Comparison of ENCODE assay signal across 23 cellular contexts in the genomic region with DNA sequence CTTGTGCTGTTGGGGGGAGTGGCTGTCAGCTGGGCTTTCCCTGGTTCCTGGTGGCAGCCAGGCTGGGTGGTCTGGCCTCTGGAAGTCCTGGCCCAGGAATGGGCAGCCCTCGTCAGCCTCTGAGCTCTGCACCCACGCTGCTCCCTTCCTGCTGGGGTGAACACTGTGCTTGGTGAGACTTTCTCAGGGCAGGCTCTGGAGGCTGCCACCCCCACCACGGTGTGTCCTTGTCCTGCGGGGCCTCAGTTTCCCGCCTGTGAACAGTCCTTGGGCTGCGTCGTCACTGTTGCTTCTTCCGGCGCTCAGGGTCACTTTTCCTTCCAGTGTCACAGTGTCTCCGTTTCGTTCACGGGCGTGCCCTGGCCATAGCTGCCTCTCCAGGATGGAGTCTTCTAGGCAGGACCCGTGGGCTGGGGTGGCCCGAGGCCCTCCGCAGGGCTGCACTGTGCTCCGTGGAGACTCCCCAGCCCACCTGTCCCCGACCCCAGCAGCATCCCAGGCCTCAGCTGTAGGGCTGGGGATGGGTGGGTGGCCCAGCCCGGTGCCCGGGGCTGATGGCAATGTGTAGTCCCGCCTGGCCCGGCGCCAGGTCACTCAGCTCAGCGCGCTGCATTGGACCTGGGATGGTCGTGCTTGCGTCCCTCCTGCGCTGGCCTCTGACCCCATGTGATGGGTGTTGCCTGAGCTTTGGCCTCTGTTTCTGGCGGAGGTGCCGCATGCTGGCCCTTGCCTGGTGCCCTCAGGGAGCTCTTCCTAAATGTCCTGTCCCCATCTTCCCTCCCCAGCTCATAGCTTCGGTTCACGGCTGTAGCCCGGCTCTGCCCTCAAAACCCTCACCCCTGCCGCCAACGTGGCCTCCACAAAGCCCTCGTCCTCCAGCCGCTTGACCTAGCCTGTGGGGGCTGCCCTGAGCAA. TPM values are rescaled to one million over a fixed set of nuclear protein-coding genes. Genes with fewer than 3 reads are reported as not detected.
DNase-seq lines count a peak whose midpoint lies in the region; ATAC-seq and TF ChIP-seq lines count a peak whose summit lies in the region.
"Had no signal": no experiment of that assay in that cellular context is flagged by ENCODE, and none has a peak within 500 bp of the region (broad histone marks: within the 10 kb centered on the region; RNA-seq: fewer than 3 reads in every experiment).

No MANE protein-coding gene starts in this region.

- H3K4me1 Mint-ChIP-seq in activated CD4-positive, alpha-beta memory T cell treated with anti-CD3 and anti-CD28 coated beads, Interleukin-2, amount 10 ng/mL, durations not matched to agents 7 days and 5 days: peaks cover 3% of the 10 kb centered on the region

- no peak overlapping the region for H3K4me2 ChIP-seq in SK-N-SH
- no peak overlapping the region for H3K4me2 ChIP-seq in neuronal stem cell (ENCODE audit: insufficient read depth, low read length, poor library complexity, severe bottlenecking)
- H3K4me2 ChIP-seq: BLaER1 had no signal

- TF ChIP-seq EP300 in SK-N-SH (IDR thresholded peaks at IDR 0.05; ENCODE audit: borderline replicate concordance in 1 of 2, low read depth in 1 of 2, low read length in 1 of 2): no peak

- peaks cover under 1% of the 10 kb centered on the region for H3K27me3 Mint-ChIP-seq in activated CD4-positive, alpha-beta memory T cell treated with anti-CD3 and anti-CD28 coated beads, Interleukin-2, amount 10 ng/mL, durations not matched to agents 7 days and 5 days

- H3K27ac Mint-ChIP-seq in activated CD4-positive, alpha-beta memory T cell treated with anti-CD3 and anti-CD28 coated beads, Interleukin-2, amount 10 ng/mL, durations not matched to agents 7 days and 5 days: no peak overlapping the region

- ATAC-seq in SK-N-SH treated with all-trans-retinoic acid at 6 μM for 48 hours (no peak), RWPE2 (ENCODE audit: low read depth) (no peak), left cardiac atrium (no peak), GM19397 (IDR thresholded peaks at IDR 0.05; ENCODE audit: unreplicated experiment) (no peak)
- ATAC-seq: left colon had no signal

- no peaks in the 10 kb centered on the region for H3K36me3 ChIP-seq in SK-N-SH (replicated peaks in 1 of 2; ENCODE audit: control insufficient read depth in 1 of 2, insufficient read depth in 2 of 2, low read length in 1 of 2)
- no peaks in the 10 kb centered on the region for H3K36me3 ChIP-seq in RWPE2 (ENCODE audit: low read depth)
- peaks cover 0 to 2% of the 10 kb centered on the region in 2 donors for H3K36me3 ChIP-seq in neuronal stem cell (replicated peaks in 1 of 2; ENCODE audit: control insufficient read depth in 2 of 2, insufficient read depth in 2 of 2, low read length in 2 of 2)
- H3K36me3 ChIP-seq: ascending aorta had no signal

- DNase-seq in SK-N-SH (peak; percentile 80), RWPE2 (ENCODE audit: low spot score) (peak; percentile 73), left cardiac atrium (peak; percentile 24), neuronal stem cell (ENCODE audit: low spot score) (no peak), GM13976 (ENCODE audit: low spot score) (no peak)
- DNase-seq in activated CD4-positive, alpha-beta memory T cell treated with anti-CD3 and anti-CD28 coated beads, Interleukin-2, amount 10 ng/mL, durations not matched to agents 7 days and 5 days: no peak
- DNase-seq: activated CD4-positive, CD25-positive, alpha-beta regulatory T cell; IMR-90; left colon; NCI-H187; NCI-H446 treated with DMSO at 0.1 percent for 48 hours; SHP77 treated with DMSO at 0.1 percent for 48 hours; stimulated activated naive CD4-positive, alpha-beta T cell; trophoblast cell had no signal

- peak overlapping the region; percentile 55 for H3K23ac ChIP-seq in neuronal stem cell (ENCODE audit: low read depth, low read length, poor library complexity)

- H3K9me3 Mint-ChIP-seq in activated CD4-positive, alpha-beta memory T cell treated with anti-CD3 and anti-CD28 coated beads, Interleukin-2, amount 10 ng/mL, durations not matched to agents 7 days and 5 days: no peaks in the 10 kb centered on the region

- peak overlapping the region; percentile 64 for H2BK15ac ChIP-seq in neuronal stem cell (ENCODE audit: low read length)

- no peaks in the 10 kb centered on the region for H3K9me3 ChIP-seq in SK-N-SH
- no peaks in the 10 kb centered on the region for H3K9me3 ChIP-seq in RWPE2 (ENCODE audit: severe bottlenecking)
- H3K9me3 ChIP-seq in neuronal stem cell (replicated peaks in 1 of 2; ENCODE audit: control insufficient read depth in 2 of 2, insufficient read depth in 1 of 2, low read depth in 1 of 2, low read length in 2 of 2): no peaks in the 10 kb centered on the region
- H3K9me3 ChIP-seq: ascending aorta, BLaER1 had no signal

- TF ChIP-seq RAD21 in SK-N-SH (IDR thresholded peaks at IDR 0.05; ENCODE audit: low read length): no peak

- H3K9me2 ChIP-seq in SK-N-SH: no peaks in the 10 kb centered on the region

- peak overlapping the region; percentile 88 for H2AK5ac ChIP-seq in neuronal stem cell (ENCODE audit: low read depth, low read length)

- H3K79me2 ChIP-seq in SK-N-SH (ENCODE audit: insufficient read depth): no peaks in the 10 kb centered on the region

- H3K27ac ChIP-seq in SK-N-SH (ENCODE audit: low read depth in 2 of 2, low read length in 1 of 2): peak overlapping the region in 1 of 2 experiments; percentile 99; a peak in 1 of 4 replicates
- H3K27ac ChIP-seq in RWPE2 (ENCODE audit: poor library complexity, severe bottlenecking): no peak overlapping the region
- H3K27ac ChIP-seq in neuronal stem cell (replicated peaks; ENCODE audit: low read length): no peak overlapping the region
- H3K27ac ChIP-seq: ascending aorta, BLaER1 had no signal

- H2AFZ ChIP-seq in SK-N-SH (ENCODE audit: low read depth): no peak overlapping the region
- no peak overlapping the region for H2AFZ ChIP-seq in neuronal stem cell (ENCODE audit: low read length)

- 90% methylated on average over 19 of the region's 37 CpGs for WGBS in SK-N-SH (ENCODE audit: low lambda C conversion rate)
- WGBS in neuronal stem cell (ENCODE audit: extremely low coverage in 2 of 2, insufficient read length in 2 of 2, insufficient replicate concordance in 1 of 2), 2 donors: no CpG with 5 or more reads among the region's 37 CpGs

- H3F3A ChIP-seq in SK-N-SH (replicated peaks; ENCODE audit: insufficient read depth): no peaks in the 10 kb centered on the region

- peaks cover 37% of the 10 kb centered on the region for H3K79me1 ChIP-seq in neuronal stem cell (ENCODE audit: low read depth, low read length)

- POLR2A ChIA-PET in SK-N-SH (lab: Yijun Ruan, JAX): no interaction called here
- POLR2A ChIA-PET in activated CD4-positive, alpha-beta memory T cell treated with anti-CD3 and anti-CD28 coated beads, Interleukin-2, amount 10 ng/mL, durations not matched to agents 7 days and 5 days (lab: Charles Lee): no interaction called here

- H3K4me1 ChIP-seq in SK-N-SH (ENCODE audit: control insufficient read depth in 1 of 2, insufficient read depth in 2 of 2, low read depth in 1 of 2, low read length in 1 of 2): peaks cover 11 to 97% of the 10 kb centered on the region in 2 experiments; a peak in 2 of 4 replicates
- no peaks in the 10 kb centered on the region for H3K4me1 ChIP-seq in RWPE2 (ENCODE audit: insufficient read depth, poor library complexity, severe bottlenecking)
- H3K4me1 ChIP-seq in neuronal stem cell (ENCODE audit: control insufficient read depth in 2 of 2, insufficient read depth in 1 of 2, low read depth in 1 of 2, low read length in 2 of 2): peaks cover 36 to 47% of the 10 kb centered on the region in 2 donors
- H3K4me1 ChIP-seq: ascending aorta had no signal

- H3K9ac ChIP-seq in SK-N-SH (no peak overlapping the region), neuronal stem cell (ENCODE audit: low read depth, low read length, poor library complexity) (no peak overlapping the region)
- H3K9ac ChIP-seq: BLaER1 had no signal

- H4K91ac ChIP-seq in neuronal stem cell (ENCODE audit: low read depth, low read length, poor library complexity): no peak overlapping the region

- peak overlapping the region; percentile 53 for H2BK5ac ChIP-seq in neuronal stem cell (ENCODE audit: low read length)

- peak overlapping the region; percentile 70 for H3K18ac ChIP-seq in neuronal stem cell (ENCODE audit: low read length)

- CTCF ChIA-PET in SK-N-SH (lab: Yijun Ruan, JAX): interaction anchor here (0.8 to 5.2 kb wide), 14 partner anchors 8 to 418 kb away, joined by 3 to 33 read pairs (median 4); no protein-coding TSS in a partner anchor
- CTCF ChIA-PET in activated CD4-positive, alpha-beta memory T cell treated with anti-CD3 and anti-CD28 coated beads, Interleukin-2, amount 10 ng/mL, durations not matched to agents 7 days and 5 days (lab: Charles Lee): no interaction called here

- H3K4me3 ChIP-seq in SK-N-SH (ENCODE audit: low read depth in 2 of 2, low read length in 1 of 2): no peak overlapping the region
- no peak overlapping the region for H3K4me3 ChIP-seq in RWPE2 (ENCODE audit: severe bottlenecking)
- no peak overlapping the region for H3K4me3 ChIP-seq in neuronal stem cell (ENCODE audit: low read length in 2 of 2)
- H3K4me3 ChIP-seq: ascending aorta, BLaER1 had no signal

- H3K36me3 Mint-ChIP-seq in activated CD4-positive, alpha-beta memory T cell treated with anti-CD3 and anti-CD28 coated beads, Interleukin-2, amount 10 ng/mL, durations not matched to agents 7 days and 5 days (ENCODE audit: low read depth): no peaks in the 10 kb centered on the region

- intact Hi-C loops in left cardiac atrium (cut with DNase I): loop anchor here in 1 of 2 donors (10.0 kb wide), 1 partner anchor 230 kb away; no protein-coding TSS in a partner anchor

- H3K4ac ChIP-seq in neuronal stem cell (ENCODE audit: low read length): no peak overlapping the region

- no peak overlapping the region for H2BK12ac ChIP-seq in neuronal stem cell (ENCODE audit: low read length)

- H4K8ac ChIP-seq in neuronal stem cell (ENCODE audit: low read depth, low read length): no peak overlapping the region

- no peaks in the 10 kb centered on the region for H4K20me1 ChIP-seq in SK-N-SH (ENCODE audit: insufficient read depth)

- H3K14ac ChIP-seq in neuronal stem cell (ENCODE audit: low read length): peak overlapping the region; percentile 63

- no peak overlapping the region for H2BK120ac ChIP-seq in neuronal stem cell (ENCODE audit: low read depth, low read length)

- no peak overlapping the region for H3K4me3 Mint-ChIP-seq in activated CD4-positive, alpha-beta memory T cell treated with anti-CD3 and anti-CD28 coated beads, Interleukin-2, amount 10 ng/mL, durations not matched to agents 7 days and 5 days

- no peaks in the 10 kb centered on the region for H3K27me3 ChIP-seq in SK-N-SH (ENCODE audit: insufficient read depth)
- peaks cover 18% of the 10 kb centered on the region for H3K27me3 ChIP-seq in RWPE2 (ENCODE audit: insufficient read depth, poor library complexity, severe bottlenecking)
- no peaks in the 10 kb centered on the region for H3K27me3 ChIP-seq in neuronal stem cell (ENCODE audit: control insufficient read depth in 3 of 3, insufficient read depth in 3 of 3, low read depth in 1 of 3, low read length in 3 of 3)
- H3K27me3 ChIP-seq: ascending aorta, BLaER1 had no signal

- TF ChIP-seq CTCF in SK-N-SH (IDR thresholded peaks at IDR 0.05) (no peak), RWPE2 (IDR thresholded peaks at IDR 0.05; ENCODE audit: poor library complexity, severe bottlenecking) (no peak), GM13976 (IDR thresholded peaks at IDR 0.05; ENCODE audit: borderline replicate concordance, control extremely low read depth, extremely low read depth, insufficient read depth, missing control alignments) (no peak)

- in situ Hi-C loops in GM13976 (cut with MboI; ENCODE audit: low sequenced_read_pairs, unreplicated experiment): no loop called here

RNA-seq across cellular contexts. Expression of gene KIF26A, which starts 6.8 kb away (rescaled TPM):
- polyA plus RNA-seq in SK-N-SH (2012; rRNA removed): 1.4 and 1.7 TPM in 2 replicates
- 0.79 and 1.5 TPM in 2 replicates for polyA plus RNA-seq in SK-N-SH (2012; cell fraction: cytosol; rRNA removed)
- polyA plus RNA-seq in SK-N-SH (2012; cell fraction: nucleus; rRNA removed): 2.1 and 4.0 TPM in 2 replicates
- total RNA-seq in left cardiac atrium: 1 to 10 TPM; 7.6 to 8.1 TPM
- 14.6 TPM for polyA plus RNA-seq in neuronal stem cell (2013, experiment 1 of 2)
- 14.0 TPM for polyA plus RNA-seq in neuronal stem cell (2013, experiment 2 of 2)
- total RNA-seq in activated CD4-positive, alpha-beta memory T cell treated with anti-CD3 and anti-CD28 coated beads, Interleukin-2, amount 10 ng/mL, durations not matched to agents 7 days and 5 days: 1 to 10 TPM; 7.7 to 7.9 TPM
- total RNA-seq: IMR-90, myocyte had no signal
- polyA plus RNA-seq: IMR-90 had no signal

RNA-seq across cellular contexts. Expression of gene ASPG, which starts 59.7 kb away (rescaled TPM):
- polyA plus RNA-seq in SK-N-SH (2012; rRNA removed): not detected in 2 replicates
- polyA plus RNA-seq in SK-N-SH (2012; cell fraction: cytosol; rRNA removed): not detected in 2 replicates
- polyA plus RNA-seq in SK-N-SH (2012; cell fraction: nucleus; rRNA removed): 0.01 TPM in 1 of 2 replicates, not detected in the other
- 100 to 1,000 TPM in 1 of 2 donors, 10 to 100 TPM in 1; 92.0 to 168 TPM for total RNA-seq in left cardiac atrium
- 0.10 TPM for polyA plus RNA-seq in neuronal stem cell (2013, experiment 1 of 2)
- 0.12 TPM for polyA plus RNA-seq in neuronal stem cell (2013, experiment 2 of 2)
- not detected for total RNA-seq in activated CD4-positive, alpha-beta memory T cell treated with anti-CD3 and anti-CD28 coated beads, Interleukin-2, amount 10 ng/mL, durations not matched to agents 7 days and 5 days
- total RNA-seq: ascending aorta; endothelial cell of umbilical vein; fibroblast of villous mesenchyme; IMR-90; myocyte; pulmonary artery endothelial cell; T-helper 1 cell treated with Interleukin-12 subunit alpha and Interleukin-12 subunit beta and Interleukin-4 antibody, amounts not matched to agents 30 ng/mL and 1 ng/mL, for 36 hours had no signal
- polyA plus RNA-seq: endothelial cell of umbilical vein, IMR-90 had no signal

Comparison
In these comparisons a context has a peak if more than half of its experiments do, and no peak if none do; other contexts are left out.
1. DNase-seq: peak in SK-N-SH (single experiment), RWPE2 (single experiment) and left cardiac atrium (single experiment); none in neuronal stem cell (single experiment), activated CD4-positive, alpha-beta memory T cell treated with anti-CD3 and anti-CD28 coated beads, Interleukin-2, amount 10 ng/mL, durations not matched to agents 7 days and 5 days (single experiment) and GM13976 (single experiment).
2. RNA of gene ASPG, which starts 59.7 kb away (total RNA-seq): 92.0 to 168 TPM in left cardiac atrium; not detected in activated CD4-positive, alpha-beta memory T cell treated with anti-CD3 and anti-CD28 coated beads, Interleukin-2, amount 10 ng/mL, durations not matched to agents 7 days and 5 days; every median in the first group is over 10 times any median in the second.